In the genomic region with DNA sequence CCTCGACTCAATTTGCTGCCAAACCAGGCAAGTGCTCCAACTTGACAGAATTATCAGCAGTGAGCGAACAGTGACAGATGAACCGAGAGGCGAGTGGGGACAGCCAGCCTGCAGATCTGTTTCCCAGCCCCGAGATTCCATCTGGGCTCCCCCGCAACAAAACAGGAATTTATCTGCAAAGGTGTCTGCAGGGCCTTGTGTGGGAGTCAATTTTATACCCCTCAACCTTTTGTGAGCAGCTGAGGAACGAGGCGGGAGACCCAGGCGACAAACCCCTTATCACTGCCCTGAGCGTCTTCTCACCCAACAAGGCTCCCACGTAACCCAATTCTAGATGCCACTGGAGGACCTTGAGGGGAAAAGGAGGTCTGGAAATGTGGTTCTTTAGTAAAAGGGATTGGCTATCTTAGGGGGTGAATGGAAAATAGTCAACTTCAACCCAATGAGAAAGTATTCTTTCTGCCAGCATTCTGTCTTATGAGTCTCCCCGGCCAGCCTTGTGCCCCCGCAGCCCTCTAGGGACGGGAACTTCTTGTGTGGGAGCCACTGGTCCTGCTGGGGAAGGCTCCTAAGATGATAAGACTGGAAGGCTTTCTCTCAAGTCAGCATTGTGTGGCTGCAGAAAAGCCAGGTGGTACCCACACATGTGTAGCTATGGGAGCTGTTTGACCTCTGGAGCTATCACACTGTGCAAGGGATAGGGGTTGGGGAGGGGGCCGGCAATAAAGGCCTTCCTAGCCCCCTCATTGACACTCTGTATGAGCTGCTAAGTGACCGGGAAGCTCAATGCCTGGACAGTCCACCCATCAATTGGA, we compare ENCODE assay signal across 26 cellular contexts.
"Had no signal": no experiment of that assay in that cellular context is flagged by ENCODE, and none has a peak within 500 bp of the region (broad histone marks: within the 10 kb centered on the region; RNA-seq: fewer than 3 reads in every experiment).

No MANE protein-coding gene starts in this region.

- H3K27ac ChIP-seq: KMS-11, Peyer's patch had no signal

- H3K4me2 ChIP-seq: KMS-11 had no signal

- H3K9ac ChIP-seq: KMS-11 had no signal

- DNase-seq: activated B cell treated with CpG ODN at 0.5 μM for 24 hours; activated CD4-positive, alpha-beta memory T cell treated with anti-CD3 and anti-CD28 coated beads for 36 hours; activated CD4-positive, alpha-beta T cell treated with anti-CD3 and anti-CD28 coated beads for 4 hours; activated CD4-positive, alpha-beta T cell treated with anti-CD3 and anti-CD28 coated beads, Interleukin-2, amount 50 U/mL, for 1 hour; activated CD4-positive, CD25-positive, alpha-beta regulatory T cell treated with anti-CD3 and anti-CD28 coated beads, Interleukin-2, amount 50 U/mL, for 72 hours; activated CD8-positive, alpha-beta memory T cell treated with anti-CD3 and anti-CD28 coated beads, Interleukin-2, amount 50 U/mL, for 4 hours; activated effector memory CD4-positive, alpha-beta T cell treated with Interleukin-2 at 50 U/mL for 16 hours; activated naive CD4-positive, alpha-beta T cell treated with anti-CD3 and anti-CD28 coated beads, Interleukin-2, amount 10 ng/mL, durations not matched to agents 7 days and 5 days; activated naive CD8-positive, alpha-beta T cell treated with anti-CD3 and anti-CD28 coated beads, Interleukin-2, amount 50 U/mL, for 24 hours; activated T-cell treated with anti-CD3 and anti-CD28 coated beads, Interleukin-2, amount 50 U/mL, for 48 hours; MM.1S; MV-4-11; NCI-H1092; NCI-H1436 treated with DMSO at 0.1 percent for 48 hours; NCI-H1694 treated with DMSO at 0.1 percent for 48 hours; NCI-H2029; NCI-H345; NCI-H524 treated with DMSO at 0.1 percent for 48 hours; PC-3; Peyer's patch; RPMI8226; SW 1271; T-helper 1 cell; T-helper 2 cell; T-helper 9 cell had no signal

- H3K27me3 ChIP-seq: Peyer's patch had no signal

- H3K9me3 ChIP-seq: Peyer's patch had no signal

- H3K36me3 ChIP-seq: Peyer's patch had no signal

- ATAC-seq: activated naive CD8-positive, alpha-beta T cell treated with anti-CD3 and anti-CD28 coated beads, Interleukin-2, amount 50 U/mL, for 24 hours; PC-3 had no signal

- H3K4me3 ChIP-seq: Peyer's patch had no signal
